ENCODE assay signal across 23 cellular contexts in genomic region chr14:67853748-67854147, GRCh38. TPM values are rescaled to one million over a fixed set of nuclear protein-coding genes. Genes with fewer than 3 reads are reported as not detected.
A peak's percentile ranks its signal among the peaks of the same experiment; 100 is the strongest.
DNase-seq lines count a peak whose midpoint lies in the region; ATAC-seq, FAIRE-seq and TF ChIP-seq lines count a peak whose summit lies in the region.
"Had no signal": no experiment of that assay in that cellular context is flagged by ENCODE, and none has a peak within 500 bp of the region (broad histone marks: within the 10 kb centered on the region; RNA-seq: fewer than 3 reads in every experiment).

No MANE protein-coding gene starts in this region.

- H3K4me3 ChIP-seq in prostate gland (no peak overlapping the region), uterus (no peak overlapping the region)
- H3K4me3 ChIP-seq: hepatocyte, PC-9 had no signal

- H3K27me3 ChIP-seq in prostate gland (replicated peaks; ENCODE audit: insufficient read depth) (no peaks in the 10 kb centered on the region), uterus (no peaks in the 10 kb centered on the region)
- H3K27me3 ChIP-seq: hepatocyte had no signal

- H3K9me3 ChIP-seq in prostate gland (no peaks in the 10 kb centered on the region), uterus (peaks cover 0 to 4% of the 10 kb centered on the region in 2 donors)

- intact Hi-C loops in prostate gland (cut with DNase I): no loop called here
- intact Hi-C loops in uterus (cut with DNase I; ENCODE audit: low total_unique reads): no loop called here

- no peak for TF ChIP-seq CTCF in prostate gland (IDR thresholded peaks at IDR 0.05)
- no peak for TF ChIP-seq CTCF in uterus (IDR thresholded peaks at IDR 0.05)

- DNase-seq in GM12892 (ENCODE audit: insufficient read length) (no peak), MV-4-11 (lab: John Stamatoyannopoulos, UW) (peak; percentile 66), prostate gland (ENCODE audit: low spot score) (peak; percentile 47), uterus (no peak), D341Med (ENCODE audit: low spot score) (no peak)
- no peak for DNase-seq in central memory CD8-positive, alpha-beta T cell (ENCODE audit: low spot score in 2 of 2)
- DNase-seq: activated CD8-positive, alpha-beta memory T cell treated with anti-CD3 and anti-CD28 coated beads for 24 hours; activated naive CD4-positive, alpha-beta T cell treated with anti-CD3 and anti-CD28 coated beads for 36 hours; activated T-cell treated with anti-CD3 and anti-CD28 coated beads, Interleukin-2, amount 50 U/mL, for 48 hours; anterior cingulate cortex; COR-L47; mesendoderm; naive thymus-derived CD8-positive, alpha-beta T cell; NCI-H69; PC-9; stimulated activated CD4-positive, alpha-beta T cell treated with anti-CD3 and anti-CD28 coated beads, Interleukin-2, amount 100 ng/mL, for 24 hours; stimulated activated naive CD8-positive, alpha-beta T cell treated with anti-CD3 and anti-CD28 coated beads, Interleukin-15, amount 100 ng/mL, for 72 hours had no signal

- no peak overlapping the region for H3K4me3 Mint-ChIP-seq in central memory CD8-positive, alpha-beta T cell
- H3K4me3 Mint-ChIP-seq: activated naive CD4-positive, alpha-beta T cell treated with anti-CD3 and anti-CD28 coated beads for 36 hours; naive thymus-derived CD8-positive, alpha-beta T cell; stimulated activated naive CD8-positive, alpha-beta T cell treated with anti-CD3 and anti-CD28 coated beads, Interleukin-15, amount 100 ng/mL, for 72 hours had no signal

- peaks cover 52% of the 10 kb centered on the region for H3K4me1 Mint-ChIP-seq in central memory CD8-positive, alpha-beta T cell

- H3K4me1 ChIP-seq in prostate gland (replicated peaks) (peaks cover 25% of the 10 kb centered on the region), uterus (no peaks in the 10 kb centered on the region)
- H3K4me1 ChIP-seq: parathyroid adenoma had no signal

- ATAC-seq in central memory CD8-positive, alpha-beta T cell (replicated peaks; ENCODE audit: extremely low read depth, poor library complexity, severe bottlenecking): no peak
- no peak for ATAC-seq in HG02678 (IDR thresholded peaks at IDR 0.05; ENCODE audit: unreplicated experiment)
- ATAC-seq in GM18858 (IDR thresholded peaks at IDR 0.05; ENCODE audit: unreplicated experiment): no peak
- ATAC-seq: naive thymus-derived CD8-positive, alpha-beta T cell; stimulated activated naive CD8-positive, alpha-beta T cell treated with anti-CD3 and anti-CD28 coated beads, Interleukin-15, amount 100 ng/mL, for 72 hours had no signal

- no peak for TF ChIP-seq POLR2A in GM12892 (IDR thresholded peaks at IDR 0.05; ENCODE audit: low read depth, low read length)
- no peak for TF ChIP-seq POLR2A in prostate gland (IDR thresholded peaks at IDR 0.05)
- no peak for TF ChIP-seq POLR2A in uterus (IDR thresholded peaks at IDR 0.05)

- H3K36me3 Mint-ChIP-seq in central memory CD8-positive, alpha-beta T cell (ENCODE audit: insufficient read depth): no peaks in the 10 kb centered on the region

- no peaks in the 10 kb centered on the region for H3K36me3 ChIP-seq in prostate gland
- H3K36me3 ChIP-seq in uterus: no peaks in the 10 kb centered on the region

- H3K27ac Mint-ChIP-seq in central memory CD8-positive, alpha-beta T cell (ENCODE audit: low read depth): peak overlapping the region; percentile 55
- H3K27ac Mint-ChIP-seq: activated naive CD4-positive, alpha-beta T cell treated with anti-CD3 and anti-CD28 coated beads for 36 hours; naive thymus-derived CD8-positive, alpha-beta T cell; stimulated activated naive CD8-positive, alpha-beta T cell treated with anti-CD3 and anti-CD28 coated beads, Interleukin-15, amount 100 ng/mL, for 72 hours had no signal

- H3K9me3 Mint-ChIP-seq in central memory CD8-positive, alpha-beta T cell: no peaks in the 10 kb centered on the region
- H3K9me3 Mint-ChIP-seq: activated naive CD4-positive, alpha-beta T cell treated with anti-CD3 and anti-CD28 coated beads for 36 hours had no signal

- peak; percentile 33 for FAIRE-seq in GM12892 (lab: Jason Lieb, UNC)
- FAIRE-seq: islet of Langerhans had no signal

- no peaks in the 10 kb centered on the region for H3K27me3 Mint-ChIP-seq in central memory CD8-positive, alpha-beta T cell
- H3K27me3 Mint-ChIP-seq: naive thymus-derived CD8-positive, alpha-beta T cell; stimulated activated naive CD8-positive, alpha-beta T cell treated with anti-CD3 and anti-CD28 coated beads, Interleukin-15, amount 100 ng/mL, for 72 hours had no signal

- H3K27ac ChIP-seq in prostate gland (peak overlapping the region; percentile 73 to 78), uterus (no peak overlapping the region)
- H3K27ac ChIP-seq: epithelial cell of prostate, hepatocyte, parathyroid adenoma, PC-9 had no signal

- WGBS in prostate gland: 39% methylated on average over 3 of the region's 3 CpGs

RNA-seq across cellular contexts. Expression of gene RAD51B, which starts 34.2 kb away (rescaled TPM):
- 19.6 TPM for polyA plus RNA-seq in GM12892 (2012; ENCODE audit: missing spikeins)
- total RNA-seq in prostate gland (10 to 100 TPM; 14.9 to 35.8 TPM), uterus (10 to 100 TPM; 29.5 to 100.0 (median 70.3) TPM)

RNA-seq across cellular contexts. Expression of gene ZFYVE26, which starts 37.4 kb away (rescaled TPM):
- polyA plus RNA-seq in GM12892 (2012; ENCODE audit: missing spikeins): 7.4 TPM
- 10 to 100 TPM; 12.2 to 33.7 TPM for total RNA-seq in prostate gland
- 10 to 100 TPM; 14.3 to 45.9 (median 28.2) TPM for total RNA-seq in uterus

Comparison
In these comparisons a context has a peak if more than half of its experiments do, and no peak if none do; other contexts are left out.
1. DNase-seq: peak in MV-4-11 (single experiment) and prostate gland (single experiment); none in GM12892 (single experiment), central memory CD8-positive, alpha-beta T cell (0 of 2), uterus (0 of 2) and D341Med (single experiment).
2. H3K27ac ChIP-seq: peak in prostate gland (2 of 2); none in uterus (0 of 2).